In genomic region chr3:144085964-144086363, GRCh38 we compare ENCODE assay signal across 14 cellular contexts.
DNase-seq lines count a peak whose midpoint lies in the region; ATAC-seq and TF ChIP-seq lines count a peak whose summit lies in the region.
"Had no signal": no experiment of that assay in that cellular context is flagged by ENCODE, and none has a peak within 500 bp of the region (broad histone marks: within the 10 kb centered on the region; RNA-seq: fewer than 3 reads in every experiment).

No MANE protein-coding gene starts in this region.

- ATAC-seq in HG03565 (IDR thresholded peaks at IDR 0.05; ENCODE audit: unreplicated experiment), result no peak
- ATAC-seq in HG02588 (IDR thresholded peaks at IDR 0.05; ENCODE audit: unreplicated experiment), result no peak
- no peak for ATAC-seq in GM21515 (IDR thresholded peaks at IDR 0.05; ENCODE audit: unreplicated experiment)
- ATAC-seq: A549, lower lobe of right lung had no signal

- peaks cover 7% of the 10 kb centered on the region for H3K4me1 ChIP-seq in A673 (ENCODE audit: insufficient read depth, low read length, poor library complexity, severe bottlenecking)
- H3K4me1 ChIP-seq: A549, lower lobe of right lung had no signal

- no peak overlapping the region for H3K4me3 ChIP-seq in A673 (ENCODE audit: low read depth, low read length, poor library complexity, severe bottlenecking)
- H3K4me3 ChIP-seq in choroid plexus epithelial cell (ENCODE audit: low read depth, low read length), result no peak overlapping the region
- H3K4me3 ChIP-seq: A549, lower lobe of right lung had no signal

- no peaks in the 10 kb centered on the region for H3K36me3 ChIP-seq in A673 (ENCODE audit: insufficient read depth, low read length, poor library complexity, severe bottlenecking)
- H3K36me3 ChIP-seq: lower lobe of right lung had no signal

- no peak overlapping the region for H3K27ac ChIP-seq in A673 (ENCODE audit: low read depth, low read length, poor library complexity, severe bottlenecking)
- H3K27ac ChIP-seq: A549, lower lobe of right lung had no signal

- H3K36me3 Mint-ChIP-seq in activated T-helper 2 cell treated with anti-CD3 and anti-CD28 coated beads, Interferon-gamma antibody, Interleukin-2, Interleukin-4, amounts not matched to agents 10 μg/mL and 5 μg/mL and 100 μg/mL, durations not matched to agents 14 hours and 24 hours and 36 hours (ENCODE audit: low read depth), result no peaks in the 10 kb centered on the region

- no peaks in the 10 kb centered on the region for H3K27me3 ChIP-seq in A673 (replicated peaks; ENCODE audit: insufficient read depth, low read depth, low read length, poor library complexity)

- intact Hi-C loops in A673 (cut with micrococcal nuclease; ENCODE audit: unreplicated experiment), result no loop called here
- intact Hi-C loops in activated T-helper 2 cell treated with anti-CD3 and anti-CD28 coated beads, Interferon-gamma antibody, Interleukin-2, Interleukin-4, amounts not matched to agents 10 μg/mL and 5 μg/mL and 100 μg/mL, durations not matched to agents 14 hours and 24 hours and 36 hours (cut with micrococcal nuclease), result no loop called here

- CTCF ChIA-PET in A673 (lab: Charles Lee), result no interaction called here

- H3K4me3 Mint-ChIP-seq in activated T-helper 2 cell treated with anti-CD3 and anti-CD28 coated beads, Interferon-gamma antibody, Interleukin-2, Interleukin-4, amounts not matched to agents 10 μg/mL and 5 μg/mL and 100 μg/mL, durations not matched to agents 14 hours and 24 hours and 36 hours (ENCODE audit: low read depth), result no peak overlapping the region
- H3K4me3 Mint-ChIP-seq: central memory CD8-positive, alpha-beta T cell; HFFc6; T-helper 1 cell treated with Interleukin-12 subunit alpha and Interleukin-12 subunit beta and Interleukin-4 antibody, amounts not matched to agents 30 μg/mL and 1 μg/mL, for 36 hours had no signal

- TF ChIP-seq CTCF in A673 (conservative IDR thresholded peaks at IDR 0.05; ENCODE audit: low read depth, low read length) (no peak), choroid plexus epithelial cell (conservative IDR thresholded peaks at IDR 0.05; ENCODE audit: low read depth, low read length) (no peak)

- no peaks in the 10 kb centered on the region for H3K27me3 Mint-ChIP-seq in activated T-helper 2 cell treated with anti-CD3 and anti-CD28 coated beads, Interferon-gamma antibody, Interleukin-2, Interleukin-4, amounts not matched to agents 10 μg/mL and 5 μg/mL and 100 μg/mL, durations not matched to agents 14 hours and 24 hours and 36 hours (ENCODE audit: low read depth)
- H3K27me3 Mint-ChIP-seq: progenitor cell of endocrine pancreas had no signal

- no TSS peak for BruUV-seq in A673 (replicated peaks; lab: Mats Ljungman, UMichigan)

- no peaks in the 10 kb centered on the region for H3K9me3 ChIP-seq in A673 (ENCODE audit: low read depth, low read length, poor library complexity, severe bottlenecking)
- H3K9me3 ChIP-seq: A549, lower lobe of right lung had no signal

- no peaks in the 10 kb centered on the region for H3K4me1 Mint-ChIP-seq in activated T-helper 2 cell treated with anti-CD3 and anti-CD28 coated beads, Interferon-gamma antibody, Interleukin-2, Interleukin-4, amounts not matched to agents 10 μg/mL and 5 μg/mL and 100 μg/mL, durations not matched to agents 14 hours and 24 hours and 36 hours (ENCODE audit: low read depth)
- H3K4me1 Mint-ChIP-seq: central memory CD8-positive, alpha-beta T cell had no signal

- H3K9me3 Mint-ChIP-seq in activated T-helper 2 cell treated with anti-CD3 and anti-CD28 coated beads, Interferon-gamma antibody, Interleukin-2, Interleukin-4, amounts not matched to agents 10 μg/mL and 5 μg/mL and 100 μg/mL, durations not matched to agents 14 hours and 24 hours and 36 hours, result no peaks in the 10 kb centered on the region
- H3K9me3 Mint-ChIP-seq: central memory CD8-positive, alpha-beta T cell; T-helper 1 cell treated with Interleukin-12 subunit alpha and Interleukin-12 subunit beta and Interleukin-4 antibody, amounts not matched to agents 30 μg/mL and 1 μg/mL, for 36 hours had no signal

- POLR2A ChIA-PET in A673 (lab: Charles Lee; ENCODE audit: low non-redundant PET), result interaction anchor here (0.7 kb wide), 1 partner anchor 9 kb away, joined by 3 read pairs; no protein-coding TSS in a partner anchor

- H3K27ac Mint-ChIP-seq in activated T-helper 2 cell treated with anti-CD3 and anti-CD28 coated beads, Interferon-gamma antibody, Interleukin-2, Interleukin-4, amounts not matched to agents 10 μg/mL and 5 μg/mL and 100 μg/mL, durations not matched to agents 14 hours and 24 hours and 36 hours, result no peak overlapping the region
- H3K27ac Mint-ChIP-seq: HFFc6; progenitor cell of endocrine pancreas; T-helper 1 cell treated with Interleukin-12 subunit alpha and Interleukin-12 subunit beta and Interleukin-4 antibody, amounts not matched to agents 30 μg/mL and 1 μg/mL, for 36 hours had no signal

- peak; percentile 90 for DNase-seq in A673 (ENCODE audit: low spot score)
- DNase-seq in HT-29 (ENCODE audit: low spot score), result peak; percentile 52
- peak; percentile 68 for DNase-seq in NCI-H748 (lab: John Stamatoyannopoulos, UW; ENCODE audit: unreplicated experiment)
- peak; percentile 82 for DNase-seq in choroid plexus epithelial cell (ENCODE audit: low read depth)
- DNase-seq in activated T-helper 2 cell treated with anti-CD3 and anti-CD28 coated beads, Interferon-gamma antibody, Interleukin-2, Interleukin-4, amounts not matched to agents 10 μg/mL and 5 μg/mL and 100 μg/mL, durations not matched to agents 14 hours and 24 hours and 36 hours (ENCODE audit: low spot score), result no peak
- DNase-seq: HFFc6, lower lobe of right lung had no signal
